In genomic region chr4:26860157-26860921, GRCh38 we compare ENCODE assay signal across 7 cellular contexts. TPM values are rescaled to one million over a fixed set of nuclear protein-coding genes. Genes with fewer than 3 reads are reported as not detected.
DNase-seq lines count a peak whose midpoint lies in the region; ATAC-seq and TF ChIP-seq lines count a peak whose summit lies in the region.

Gene STIM2 (plus strand): TSS chr4:26860841.

- H3K9me3 ChIP-seq in hepatocyte (ENCODE audit: low read depth), result no peaks in the 10 kb centered on the region

- peak within 1 kb of the TSS; percentile 85 for H3K27ac ChIP-seq in hepatocyte

- H3K36me3 ChIP-seq in hepatocyte (replicated peaks; ENCODE audit: insufficient read depth, low read depth), result no peaks in the 10 kb centered on the region

- peak; percentile 33 for TF ChIP-seq CTCF in hepatocyte (IDR thresholded peaks at IDR 0.05; ENCODE audit: poor library complexity)

- H3K4me3 ChIP-seq in hepatocyte, result peak within 1 kb of the TSS; percentile 82

- peaks cover 34% of the 10 kb centered on the region for H3K79me2 ChIP-seq in hepatocyte

- under 1% methylated on average over 71 of the region's 74 CpGs for WGBS in hepatocyte (ENCODE audit: low lambda C conversion rate, missing lambda C conversion rate)

- H2AFZ ChIP-seq in hepatocyte, result peak within 1 kb of the TSS; percentile 75

- DNase-seq in NCI-H2081 (lab: John Stamatoyannopoulos, UW) (peak; percentile 98 to 99), T1000 (lab: John Stamatoyannopoulos, UW) (peak; percentile 99), astrocyte of the hippocampus (ENCODE audit: low read depth, low spot score) (peak; percentile 100), hepatocyte (ENCODE audit: low spot score) (peak; percentile 98), retina (peak; percentile 96)

- peaks cover 27% of the 10 kb centered on the region for H3K4me1 ChIP-seq in hepatocyte (ENCODE audit: insufficient read depth)

- no peaks in the 10 kb centered on the region for H3K27me3 ChIP-seq in hepatocyte

- H3K9me2 ChIP-seq in hepatocyte (replicated peaks; ENCODE audit: insufficient read depth), result no peaks in the 10 kb centered on the region

- peaks cover 4% of the 10 kb centered on the region for H4K20me1 ChIP-seq in hepatocyte (ENCODE audit: insufficient read depth, poor library complexity, severe bottlenecking)

- H3K4me2 ChIP-seq in hepatocyte, result peak within 1 kb of the TSS; percentile 99

- ATAC-seq in GM18508 (IDR thresholded peaks at IDR 0.05; ENCODE audit: insufficient read depth, unreplicated experiment), result peak; percentile 35
- ATAC-seq in HG03025 (IDR thresholded peaks at IDR 0.05; ENCODE audit: low FRiP score, unreplicated experiment), result peak; percentile 48

RNA-seq across cellular contexts. Expression of gene STIM2, which starts in this region (rescaled TPM):
- total RNA-seq in hepatocyte, result 16.5 and 17.0 TPM in 2 replicates
- polyA plus RNA-seq in hepatocyte, result 12.2 and 13.2 TPM in 2 replicates

Comparison
In these comparisons a context has a peak if more than half of its experiments do, and no peak if none do; other contexts are left out.
1. Peak in every context shown above with its lines: DNase-seq, ATAC-seq, H3K4me3 ChIP-seq and H3K27ac ChIP-seq.